34 cellular contexts compared by ENCODE assay signal in the genomic region with DNA sequence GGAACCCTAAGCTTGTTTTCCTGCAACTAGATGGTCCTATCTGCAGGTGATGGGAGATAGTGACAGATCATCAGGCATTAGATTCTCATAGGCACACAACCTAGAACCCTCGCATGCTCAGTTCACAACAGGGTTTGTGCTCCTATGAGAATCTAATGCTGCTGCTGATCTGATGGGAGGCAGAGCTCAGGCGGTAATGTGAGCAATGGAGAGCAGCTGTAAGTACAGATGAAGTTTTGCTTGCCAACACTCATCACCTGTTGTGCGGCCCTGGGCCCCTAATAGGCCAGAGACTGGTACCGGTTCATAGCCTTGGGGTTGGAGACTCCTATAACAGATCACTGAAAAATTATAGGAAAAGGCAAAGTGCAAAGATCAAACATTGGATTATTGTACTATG.
"Had no signal": no experiment of that assay in that cellular context is flagged by ENCODE, and none has a peak within 500 bp of the region (broad histone marks: within the 10 kb centered on the region; RNA-seq: fewer than 3 reads in every experiment).

No MANE protein-coding gene starts in this region.

- H3K4me3 ChIP-seq: MG63 had no signal

- H3K9me3 ChIP-seq: MG63 had no signal

- DNase-seq: Karpas-422, Kasumi-1, MG63, MM.1S, MV-4-11, NCI-H1048, NCI-H1092, NCI-H1092 treated with DMSO at 0.1 percent for 48 hours, NCI-H1105, NCI-H1105 treated with DMSO at 0.1 percent for 48 hours, NCI-H1417, NCI-H1417 treated with DMSO at 0.1 percent for 48 hours, NCI-H1436, NCI-H1436 treated with DMSO at 0.1 percent for 48 hours, NCI-H146, NCI-H1694, NCI-H1694 treated with DMSO at 0.1 percent for 48 hours, NCI-H187, NCI-H1930, NCI-H2029, NCI-H2029 treated with DMSO at 0.1 percent for 48 hours, NCI-H2081, NCI-H2081 treated with DMSO at 0.1 percent for 48 hours, NCI-H2107, NCI-H2171, NCI-H2171 treated with DMSO at 0.1 percent for 48 hours, NCI-H2227 treated with DMSO at 0.1 percent for 48 hours, NCI-H226, NCI-H345, NCI-H446, NCI-H446 treated with DMSO at 0.1 percent for 48 hours, NCI-H510A, NCI-H510A treated with DMSO at 0.1 percent for 48 hours, NCI-H524 had no signal

- H3K36me3 ChIP-seq: MG63 had no signal
